In genomic region chr13:24922390-24923304, GRCh38 we compare ENCODE assay signal across 8 cellular contexts.
DNase-seq lines count a peak whose midpoint lies in the region; ATAC-seq lines count a peak whose summit lies in the region.

No MANE protein-coding gene starts in this region.

- H3K27me3 ChIP-seq in effector memory CD4-positive, alpha-beta T cell (replicated peaks; ENCODE audit: control insufficient read depth, insufficient read depth, low read length, poor library complexity, severe bottlenecking) = no peaks in the 10 kb centered on the region

- peak; percentile 90 for ATAC-seq in GM19468 (IDR thresholded peaks at IDR 0.05; ENCODE audit: extremely low read depth, unreplicated experiment)

- no peaks in the 10 kb centered on the region for H3K9me3 ChIP-seq in effector memory CD4-positive, alpha-beta T cell (ENCODE audit: control insufficient read depth, low read length)

- peak overlapping the region; percentile 75 for H3K27ac ChIP-seq in effector memory CD4-positive, alpha-beta T cell (ENCODE audit: insufficient read depth, low read length, poor library complexity, severe bottlenecking)

- peak overlapping the region; percentile 89 for H3K4me3 ChIP-seq in effector memory CD4-positive, alpha-beta T cell (ENCODE audit: insufficient read depth, low read depth, low read length, poor library complexity, severe bottlenecking)

- no peaks in the 10 kb centered on the region for H3K36me3 ChIP-seq in effector memory CD4-positive, alpha-beta T cell (ENCODE audit: control insufficient read depth, insufficient read depth, low read length)

- H3K4me1 ChIP-seq in effector memory CD4-positive, alpha-beta T cell (ENCODE audit: control insufficient read depth, insufficient read depth, low read length, poor library complexity, severe bottlenecking) = peaks cover 5% of the 10 kb centered on the region

- DNase-seq in COLO668 (lab: John Stamatoyannopoulos, UW; ENCODE audit: unreplicated experiment) (peak; percentile 100), HS-27A (ENCODE audit: low read depth) (peak; percentile 73), medulla oblongata (ENCODE audit: extremely low spot score) (peak; percentile 98)
- peak; percentile 95 for DNase-seq in NK-92 treated with Interleukin-12 subunit alpha and Interleukin-12 subunit beta, amount 100 ng/mL, for 24 hours (lab: John Stamatoyannopoulos, UW)
- DNase-seq in activated CD8-positive, alpha-beta memory T cell treated with anti-CD3 and anti-CD28 coated beads for 4 hours (ENCODE audit: low read depth in 2 of 2) = peak; percentile 83 to 87
- peak; percentile 82 to 88 (median 86) for DNase-seq in effector memory CD4-positive, alpha-beta T cell
- peak; percentile 88 to 91 (median 90) for DNase-seq in stimulated activated CD4-positive, alpha-beta T cell treated with anti-CD3 and anti-CD28 coated beads, TNF-alpha, amount 100 ng/mL, for 48 hours (ENCODE audit: low read depth in 3 of 3)

Comparison
In these comparisons a context has a peak if more than half of its experiments do, and no peak if none do; other contexts are left out.
1. Peak in every context shown above with its lines: DNase-seq, ATAC-seq, H3K4me3 ChIP-seq and H3K27ac ChIP-seq.